17 cellular contexts compared by ENCODE assay signal in genomic region chr7:79610301-79610700, GRCh38.
DNase-seq lines count a peak whose midpoint lies in the region; ATAC-seq, FAIRE-seq and TF ChIP-seq lines count a peak whose summit lies in the region.
"Had no signal": no experiment of that assay in that cellular context is flagged by ENCODE, and none has a peak within 500 bp of the region (broad histone marks: within the 10 kb centered on the region; RNA-seq: fewer than 3 reads in every experiment).

No MANE protein-coding gene starts in this region.

- H3K4me1 Mint-ChIP-seq in neural crest cell = peaks cover 5% of the 10 kb centered on the region
- H3K4me1 Mint-ChIP-seq: T-cell had no signal

- H3K23me2 ChIP-seq in H1 (ENCODE audit: low read depth, low read length) = no peaks in the 10 kb centered on the region

- no peak for TF ChIP-seq EP300 in H1 (IDR thresholded peaks at IDR 0.05; ENCODE audit: borderline replicate concordance in 1 of 2, low read depth in 2 of 2, low read length in 2 of 2)

- no peak overlapping the region for H3K18ac ChIP-seq in H1 (ENCODE audit: extremely low read depth, low read length)

- H2BK15ac ChIP-seq in H1 (ENCODE audit: low read length) = no peak overlapping the region

- H3K27ac ChIP-seq in H1 (ENCODE audit: low read depth, low read length) = no peak overlapping the region
- H3K27ac ChIP-seq: BLaER1, pancreas had no signal

- no peak overlapping the region for H3K4me3 Mint-ChIP-seq in neural crest cell
- H3K4me3 Mint-ChIP-seq: activated T-cell treated with anti-CD3 and anti-CD28 coated beads, Interleukin-2, amount 50 U/mL, for 24 hours; effector memory CD8-positive, alpha-beta T cell; T-cell had no signal

- no peak overlapping the region for H3K14ac ChIP-seq in H1 (ENCODE audit: insufficient read length)

- H3K27me3 Mint-ChIP-seq in neural crest cell (ENCODE audit: low read depth) = no peaks in the 10 kb centered on the region
- H3K27me3 Mint-ChIP-seq: activated T-cell treated with anti-CD3 and anti-CD28 coated beads, Interleukin-2, amount 50 U/mL, for 24 hours; effector memory CD8-positive, alpha-beta T cell; T-cell had no signal

- 80% methylated on average over 1 of the region's 1 CpG; no CpG with 5 or more reads in 1 of the 2 experiments for WGBS in H1 (ENCODE audit: extremely low coverage in 1 of 2, insufficient coverage in 1 of 2, insufficient read length in 1 of 2, insufficient replicate concordance in 2 of 2, low coverage in 1 of 2, low lambda C conversion rate in 2 of 2, missing lambda C conversion rate in 1 of 2), 2 experiments

- peak overlapping the region; percentile 63; the same call in 1 of the 2 replicates for H2AFZ ChIP-seq in H1 (ENCODE audit: low read length)

- H3K36me3 ChIP-seq in BJ (ENCODE audit: control insufficient read depth, insufficient read depth, low read length) (no peaks in the 10 kb centered on the region), H1 (ENCODE audit: control insufficient read depth in 2 of 4, insufficient read depth in 4 of 4, low read length in 3 of 4) (no peaks in the 10 kb centered on the region)
- H3K36me3 ChIP-seq: BLaER1, pancreas had no signal

- H2BK5ac ChIP-seq in H1 (ENCODE audit: low read depth, low read length) = no peak overlapping the region

- H3K4me3 ChIP-seq in BJ (ENCODE audit: low read depth, low read length) (no peak overlapping the region), H1 (ENCODE audit: extremely low read depth in 1 of 4, insufficient read depth in 2 of 4, low read depth in 3 of 4, low read length in 4 of 4) (no peak overlapping the region)
- H3K4me3 ChIP-seq: BLaER1, pancreas had no signal

- H3K79me1 ChIP-seq in H1 (ENCODE audit: low read depth, low read length) = no peaks in the 10 kb centered on the region

- TF ChIP-seq CTCF in BJ (IDR thresholded peaks at IDR 0.05; ENCODE audit: insufficient read depth, low read depth, low read length) (no peak), H1 (IDR thresholded peaks at IDR 0.05; ENCODE audit: control extremely low read depth in 1 of 3, insufficient read depth in 1 of 3, low read depth in 1 of 3, low read length in 3 of 3) (no peak), neural crest cell (conservative IDR thresholded peaks at IDR 0.05) (no peak)

- no peak overlapping the region for H3K23ac ChIP-seq in H1 (ENCODE audit: insufficient read length)

- no peak overlapping the region for H3K4me2 ChIP-seq in H1 (ENCODE audit: insufficient read depth in 1 of 2, low read depth in 2 of 2, low read length in 2 of 2)
- H3K4me2 ChIP-seq: BLaER1 had no signal

- no peak overlapping the region for H4K5ac ChIP-seq in H1 (ENCODE audit: insufficient read length, low read depth, low read length)

- H2BK20ac ChIP-seq in H1 (ENCODE audit: low read length) = no peak overlapping the region

- H4K20me1 ChIP-seq in H1 (replicated peaks in 1 of 2; ENCODE audit: control insufficient read depth in 1 of 2, insufficient read depth in 2 of 2, low read length in 2 of 2) = no peaks in the 10 kb centered on the region
- H4K20me1 ChIP-seq: BLaER1 had no signal

- H2AK5ac ChIP-seq in H1 (ENCODE audit: low read depth, low read length) = no peak overlapping the region

- no peaks in the 10 kb centered on the region for H3K36me3 Mint-ChIP-seq in neural crest cell (ENCODE audit: low read depth)
- H3K36me3 Mint-ChIP-seq: activated naive CD4-positive, alpha-beta T cell treated with anti-CD3 and anti-CD28 coated beads, Interleukin-2, amount 50 U/mL, for 72 hours; T-cell had no signal

- DNase-seq in BJ (ENCODE audit: low read depth) (peak; percentile 13), LHCN-M2 (ENCODE audit: low read depth) (peak; percentile 34), H1 (ENCODE audit: low read depth in 1 of 2, low spot score in 2 of 2) (no peak), neural crest cell (ENCODE audit: low read depth, low spot score) (no peak), HTR-8/SVneo (ENCODE audit: insufficient read length, low spot score) (no peak), left colon (no peak)
- DNase-seq: activated CD4-positive, alpha-beta T cell treated with anti-CD3 and anti-CD28 coated beads, Interleukin-2, amount 50 U/mL, for 4 hours; activated T-cell treated with anti-CD3 and anti-CD28 coated beads, Interleukin-2, amount 50 U/mL, for 24 hours; effector memory CD8-positive, alpha-beta T cell; NCI-H345; pancreas; stimulated activated CD4-positive, alpha-beta T cell treated with anti-CD3 and anti-CD28 coated beads, Interleukin-2, amount 100 ng/mL, for 48 hours; T-cell had no signal

- H4K91ac ChIP-seq in H1 (replicated peaks; ENCODE audit: insufficient read length, low read length) = no peak overlapping the region

- H3K79me2 ChIP-seq in H1 (ENCODE audit: control insufficient read depth in 1 of 2, insufficient read depth in 2 of 2, low read length in 2 of 2) = no peaks in the 10 kb centered on the region

- H3K9me3 Mint-ChIP-seq in neural crest cell = no peaks in the 10 kb centered on the region

- no peaks in the 10 kb centered on the region for H3K4me1 ChIP-seq in H1 (replicated peaks in 1 of 4; ENCODE audit: control insufficient read depth in 3 of 4, insufficient read depth in 4 of 4, low read length in 3 of 4)
- H3K4me1 ChIP-seq: BLaER1, pancreas had no signal

- H3K9me3 ChIP-seq in H1 (ENCODE audit: insufficient read depth in 2 of 2, low read depth in 1 of 2, low read length in 1 of 2) = no peaks in the 10 kb centered on the region
- H3K9me3 ChIP-seq: BLaER1, pancreas had no signal

- no peak for TF ChIP-seq RAD21 in H1 (IDR thresholded peaks at IDR 0.05 in 1 of 2, conservative IDR thresholded peaks at IDR 0.05 in 1 of 2; ENCODE audit: low read depth in 2 of 2, low read length in 2 of 2)

- POLR2A ChIA-PET in BJ (lab: Charles Lee) (no interaction called here), H1 (lab: Charles Lee; ENCODE audit: partially characterized antibody) (no interaction called here)

- no peak overlapping the region for H3K9ac ChIP-seq in H1 (replicated peaks in 1 of 4; ENCODE audit: extremely low read depth in 1 of 4, low read depth in 3 of 4, low read length in 3 of 4)
- H3K9ac ChIP-seq: BLaER1 had no signal

- intact Hi-C loops in left colon (cut with DNase I, micrococcal nuclease) = no loop called here

- H4K8ac ChIP-seq in H1 (ENCODE audit: extremely low read depth, insufficient read depth, low read length) = no peak overlapping the region

- no peak for FAIRE-seq in H1 (lab: Jason Lieb, UNC)
- FAIRE-seq in HTR-8/SVneo (lab: Jason Lieb, UNC) = no peak
- FAIRE-seq: pancreas had no signal

- no peak overlapping the region for H2BK12ac ChIP-seq in H1 (ENCODE audit: low read depth, low read length)

- H2BK120ac ChIP-seq in H1 (replicated peaks; ENCODE audit: low read depth, low read length) = no peak overlapping the region

- ATAC-seq in GM18861 (IDR thresholded peaks at IDR 0.05; ENCODE audit: unreplicated experiment) = no peak
- ATAC-seq in left colon = no peak
- no peak for ATAC-seq in GM21786 (IDR thresholded peaks at IDR 0.05; ENCODE audit: unreplicated experiment)
- ATAC-seq: activated naive CD4-positive, alpha-beta T cell treated with anti-CD3 and anti-CD28 coated beads, Interleukin-2, amount 50 U/mL, for 72 hours; effector memory CD8-positive, alpha-beta T cell; pancreas; T-cell had no signal

- CTCF ChIA-PET in BJ (lab: Yijun Ruan, JAX) = no interaction called here
- CTCF ChIA-PET in H1 (lab: Charles Lee; ENCODE audit: partially characterized antibody) = no interaction called here

- H3K27ac Mint-ChIP-seq in neural crest cell (ENCODE audit: unreplicated experiment) = peak overlapping the region; percentile 99
- H3K27ac Mint-ChIP-seq: activated naive CD4-positive, alpha-beta T cell treated with anti-CD3 and anti-CD28 coated beads, Interleukin-2, amount 50 U/mL, for 72 hours; activated T-cell treated with anti-CD3 and anti-CD28 coated beads, Interleukin-2, amount 50 U/mL, for 24 hours; effector memory CD8-positive, alpha-beta T cell; T-cell had no signal

- H3K27me3 ChIP-seq in BJ (ENCODE audit: control insufficient read depth, insufficient read depth, low read length) (no peaks in the 10 kb centered on the region), H1 (replicated peaks in 1 of 4; ENCODE audit: control insufficient read depth in 3 of 4, extremely low read depth in 1 of 4, insufficient read depth in 3 of 4, low read length in 3 of 4) (no peaks in the 10 kb centered on the region)
- H3K27me3 ChIP-seq: BLaER1, pancreas had no signal

- H3K56ac ChIP-seq in H1 (replicated peaks; ENCODE audit: insufficient read length, low read depth, low read length) = no peak overlapping the region

- no peak overlapping the region for H3K4ac ChIP-seq in H1 (replicated peaks; ENCODE audit: insufficient read length, low read depth, low read length)

- TF ChIP-seq POLR2A in H1 (IDR thresholded peaks at IDR 0.05; ENCODE audit: control extremely low read depth in 1 of 2, low read depth in 2 of 2, low read length in 2 of 2) = no peak

TF ChIP-seq in H1, 55 proteins besides CTCF, POLR2A, EP300 and RAD21:
- no peak for TF ChIP-seq HDAC6 (IDR thresholded peaks at IDR 0.05; ENCODE audit: low read depth, low read length)
- no peak for TF ChIP-seq BRCA1 (IDR thresholded peaks at IDR 0.05; ENCODE audit: low read depth, low read length)
- no peak for TF ChIP-seq POLR2AphosphoS5 (IDR thresholded peaks at IDR 0.05; ENCODE audit: low read depth, low read length)
- TF ChIP-seq TAF1 (IDR thresholded peaks at IDR 0.05; ENCODE audit: low read depth, low read length) = no peak
- TF ChIP-seq JUN (IDR thresholded peaks at IDR 0.05; ENCODE audit: low read depth, low read length) = no peak
- no peak for TF ChIP-seq CHD1 (IDR thresholded peaks at IDR 0.05; ENCODE audit: low read depth, low read length)
- TF ChIP-seq GTF2F1 (IDR thresholded peaks at IDR 0.05; ENCODE audit: borderline replicate concordance, low read depth, low read length) = no peak
- TF ChIP-seq MAFK (IDR thresholded peaks at IDR 0.05; ENCODE audit: low read depth, low read length) = no peak
- no peak for TF ChIP-seq PHF8 (conservative IDR thresholded peaks at IDR 0.05; ENCODE audit: low read depth, low read length)
- no peak for TF ChIP-seq E2F6 (IDR thresholded peaks at IDR 0.05)
- TF ChIP-seq CBX5 (IDR thresholded peaks at IDR 0.05; ENCODE audit: low read depth, low read length) = no peak
- no peak for TF ChIP-seq NANOG (IDR thresholded peaks at IDR 0.05; ENCODE audit: insufficient read depth, low read depth, low read length, poor library complexity, severe bottlenecking)
- no peak for TF ChIP-seq SP4 (IDR thresholded peaks at IDR 0.05; ENCODE audit: low read length)
- TF ChIP-seq KDM1A (IDR thresholded peaks at IDR 0.05; ENCODE audit: borderline replicate concordance, low read length) = no peak
- no peak for TF ChIP-seq SIRT6 (IDR thresholded peaks at IDR 0.05; ENCODE audit: low read length)
- TF ChIP-seq CREB1 (IDR thresholded peaks at IDR 0.05) = no peak

Comparison
In these comparisons a context has a peak if more than half of its experiments do, and no peak if none do; other contexts are left out.
1. DNase-seq: peak in BJ (single experiment) and LHCN-M2 (single experiment); none in H1 (0 of 2), neural crest cell (single experiment), HTR-8/SVneo (single experiment) and left colon (0 of 2).